Comparison of ENCODE assay signal across 28 cellular contexts in genomic region chr5:162190-162564, GRCh38. TPM values are rescaled to one million over a fixed set of nuclear protein-coding genes. Genes with fewer than 3 reads are reported as not detected.
"Had no signal": no experiment of that assay in that cellular context is flagged by ENCODE, and none has a peak within 500 bp of the region (broad histone marks: within the 10 kb centered on the region; RNA-seq: fewer than 3 reads in every experiment).

No MANE protein-coding gene starts in this region.

- H3K4me3 Mint-ChIP-seq: activated CD4-positive, alpha-beta memory T cell treated with anti-CD3 and anti-CD28 coated beads, Interleukin-2, amount 10 ng/mL, durations not matched to agents 7 days and 5 days; activated CD4-positive, alpha-beta T cell treated with anti-CD3 and anti-CD28 coated beads, Interleukin-2, amount 10 ng/mL, durations not matched to agents 7 days and 5 days; activated naive CD8-positive, alpha-beta T cell treated with anti-CD3 and anti-CD28 coated beads for 36 hours; activated T-cell treated with anti-CD3 and anti-CD28 coated beads, Interleukin-2, amount 50 U/mL, for 4 hours; activated T-helper 17 cell treated with anti-CD3 and anti-CD28 coated beads, Interleukin-2, amount 50 U/mL, for 72 hours; nephron progenitor cell; stimulated activated naive CD8-positive, alpha-beta T cell treated with anti-CD3 and anti-CD28 coated beads, Interleukin-15, Interleukin-2, amounts not matched to agents 100 ng/mL and 50 ng/mL, for 24 hours had no signal

- H3K4me1 ChIP-seq: adrenal gland, heart right ventricle, left ventricle myocardium inferior, thyroid gland, upper lobe of right lung had no signal

- H3K27me3 Mint-ChIP-seq: activated CD4-positive, alpha-beta memory T cell treated with anti-CD3 and anti-CD28 coated beads, Interleukin-2, amount 10 ng/mL, durations not matched to agents 7 days and 5 days; activated CD4-positive, alpha-beta T cell treated with anti-CD3 and anti-CD28 coated beads, Interleukin-2, amount 10 ng/mL, durations not matched to agents 7 days and 5 days had no signal

- H3K9me3 ChIP-seq: adrenal gland, heart right ventricle, left ventricle myocardium inferior, thyroid gland, upper lobe of right lung had no signal

- H3K27me3 ChIP-seq: adrenal gland, brain microvascular endothelial cell, thyroid gland, upper lobe of right lung had no signal

- H3K36me3 Mint-ChIP-seq: activated naive CD8-positive, alpha-beta T cell treated with anti-CD3 and anti-CD28 coated beads for 36 hours had no signal

- H3K9me3 Mint-ChIP-seq: activated CD4-positive, alpha-beta memory T cell treated with anti-CD3 and anti-CD28 coated beads, Interleukin-2, amount 10 ng/mL, durations not matched to agents 7 days and 5 days; activated naive CD8-positive, alpha-beta T cell treated with anti-CD3 and anti-CD28 coated beads for 36 hours; activated T-cell treated with anti-CD3 and anti-CD28 coated beads, Interleukin-2, amount 50 U/mL, for 4 hours; activated T-helper 17 cell treated with anti-CD3 and anti-CD28 coated beads, Interleukin-2, amount 50 U/mL, for 72 hours had no signal

- H3K36me3 ChIP-seq: adrenal gland, brain microvascular endothelial cell, heart right ventricle, left ventricle myocardium inferior, thyroid gland, upper lobe of right lung had no signal

- DNase-seq: activated CD4-positive, alpha-beta memory T cell treated with anti-CD3 and anti-CD28 coated beads, Interleukin-2, amount 10 ng/mL, durations not matched to agents 7 days and 5 days; activated CD4-positive, alpha-beta T cell treated with anti-CD3 and anti-CD28 coated beads for 1 hour; activated CD4-positive, alpha-beta T cell treated with anti-CD3 and anti-CD28 coated beads, Interleukin-2, amount 10 ng/mL, durations not matched to agents 7 days and 5 days; activated naive CD4-positive, alpha-beta T cell; activated naive CD8-positive, alpha-beta T cell treated with anti-CD3 and anti-CD28 coated beads for 36 hours; activated T-cell treated with anti-CD3 and anti-CD28 coated beads, Interleukin-2, amount 50 U/mL, for 4 hours; brain microvascular endothelial cell; caudate nucleus; foreskin fibroblast; heart right ventricle; left ventricle myocardium inferior; nephron progenitor cell; nucleus accumbens; right cardiac atrium; stimulated activated CD4-positive, alpha-beta T cell treated with anti-CD3 and anti-CD28 coated beads, Interleukin-12 subunit alpha, Interleukin-12 subunit beta, amount 100 ng/mL, for 4 hours; stimulated activated CD4-positive, alpha-beta T cell treated with anti-CD3 and anti-CD28 coated beads, Interleukin-4, amount 100 ng/mL, for 1 hour; substantia nigra; T-helper 2 cell; thyroid gland had no signal

- H3K4me3 ChIP-seq: adrenal gland, heart right ventricle, left ventricle myocardium inferior, thyroid gland, upper lobe of right lung had no signal

- H3K27ac Mint-ChIP-seq: activated CD4-positive, alpha-beta memory T cell treated with anti-CD3 and anti-CD28 coated beads, Interleukin-2, amount 10 ng/mL, durations not matched to agents 7 days and 5 days; activated CD4-positive, alpha-beta T cell treated with anti-CD3 and anti-CD28 coated beads, Interleukin-2, amount 10 ng/mL, durations not matched to agents 7 days and 5 days; activated naive CD8-positive, alpha-beta T cell treated with anti-CD3 and anti-CD28 coated beads for 36 hours; activated T-helper 17 cell treated with anti-CD3 and anti-CD28 coated beads, Interleukin-2, amount 50 U/mL, for 72 hours; nephron progenitor cell; stimulated activated naive CD8-positive, alpha-beta T cell treated with anti-CD3 and anti-CD28 coated beads, Interleukin-15, Interleukin-2, amounts not matched to agents 100 ng/mL and 50 ng/mL, for 24 hours had no signal

- H3K4me1 Mint-ChIP-seq: activated CD4-positive, alpha-beta memory T cell treated with anti-CD3 and anti-CD28 coated beads, Interleukin-2, amount 10 ng/mL, durations not matched to agents 7 days and 5 days; activated CD4-positive, alpha-beta T cell treated with anti-CD3 and anti-CD28 coated beads, Interleukin-2, amount 10 ng/mL, durations not matched to agents 7 days and 5 days; activated naive CD8-positive, alpha-beta T cell treated with anti-CD3 and anti-CD28 coated beads for 36 hours; activated T-helper 17 cell treated with anti-CD3 and anti-CD28 coated beads, Interleukin-2, amount 50 U/mL, for 72 hours had no signal

- ATAC-seq: activated T-cell treated with anti-CD3 and anti-CD28 coated beads, Interleukin-2, amount 50 U/mL, for 4 hours; activated T-helper 17 cell treated with anti-CD3 and anti-CD28 coated beads, Interleukin-2, amount 50 U/mL, for 72 hours; esophagus mucosa had no signal

- H3K27ac ChIP-seq: adrenal gland, brain microvascular endothelial cell, heart right ventricle, left ventricle myocardium inferior, thyroid gland, upper lobe of right lung had no signal

RNA-seq across cellular contexts. Expression of gene LRRC14B, which starts 29.1 kb away (rescaled TPM):
- total RNA-seq: activated CD4-positive, alpha-beta memory T cell treated with anti-CD3 and anti-CD28 coated beads, Interleukin-2, amount 10 ng/mL, durations not matched to agents 7 days and 5 days; activated T-helper 17 cell treated with anti-CD3 and anti-CD28 coated beads, Interleukin-2, amount 50 U/mL, for 72 hours; adrenal gland; astrocyte; endothelial cell of umbilical vein; esophagus mucosa; lung microvascular endothelial cell; mucosa of gallbladder; thyroid gland; upper lobe of right lung had no signal
- polyA plus RNA-seq: adrenal gland, endothelial cell of umbilical vein had no signal
